21 cellular contexts compared by ENCODE assay signal in genomic region chr18:66694857-66695256, GRCh38.
DNase-seq lines count a peak whose midpoint lies in the region; ATAC-seq, FAIRE-seq and TF ChIP-seq lines count a peak whose summit lies in the region.
"Had no signal": no experiment of that assay in that cellular context is flagged by ENCODE, and none has a peak within 500 bp of the region (broad histone marks: within the 10 kb centered on the region; RNA-seq: fewer than 3 reads in every experiment).

No MANE protein-coding gene starts in this region.

- POLR2A ChIA-PET in SK-N-SH (lab: Yijun Ruan, JAX), result no interaction called here

- no peak overlapping the region for H3K9ac ChIP-seq in SK-N-SH
- H3K9ac ChIP-seq: BLaER1 had no signal

- CTCF ChIA-PET in SK-N-SH (lab: Yijun Ruan, JAX), result interaction anchor here (1.3 kb wide), 1 partner anchor 9 kb away, joined by 3 read pairs; no protein-coding TSS in a partner anchor

- H3K9me2 ChIP-seq in SK-N-SH, result no peaks in the 10 kb centered on the region

- peak; percentile 48 for FAIRE-seq in frontal cortex (lab: Jason Lieb, UNC)
- FAIRE-seq: G401.6, GM12892, H54 had no signal

- no peak for ATAC-seq in SK-N-SH treated with all-trans-retinoic acid at 6 μM for 48 hours
- ATAC-seq: CD8-positive, alpha-beta T cell had no signal

- H4K20me1 ChIP-seq in SK-N-SH (ENCODE audit: insufficient read depth), result no peaks in the 10 kb centered on the region
- H4K20me1 ChIP-seq: BLaER1 had no signal

- H3K36me3 ChIP-seq in SK-N-SH (replicated peaks in 1 of 2; ENCODE audit: control insufficient read depth in 1 of 2, insufficient read depth in 2 of 2, low read length in 1 of 2), result no peaks in the 10 kb centered on the region
- H3K36me3 ChIP-seq: BLaER1, HAP-1 had no signal

- no peaks in the 10 kb centered on the region for H3K27me3 ChIP-seq in SK-N-SH (ENCODE audit: insufficient read depth)
- H3K27me3 ChIP-seq: BLaER1 had no signal

- TF ChIP-seq CTCF in SK-N-SH (IDR thresholded peaks at IDR 0.05), result no peak

- H3K4me3 ChIP-seq in SK-N-SH (ENCODE audit: low read depth in 2 of 2, low read length in 1 of 2), result no peak overlapping the region
- H3K4me3 ChIP-seq: BLaER1, HAP-1 had no signal

- TF ChIP-seq RAD21 in SK-N-SH (IDR thresholded peaks at IDR 0.05; ENCODE audit: low read length), result no peak

- no peaks in the 10 kb centered on the region for H3F3A ChIP-seq in SK-N-SH (replicated peaks; ENCODE audit: insufficient read depth)

- no peaks in the 10 kb centered on the region for H3K9me3 ChIP-seq in SK-N-SH
- H3K9me3 ChIP-seq: BLaER1, Caco-2, HAP-1 had no signal

- H3K27ac ChIP-seq in SK-N-SH (ENCODE audit: low read depth in 2 of 2, low read length in 1 of 2), result peak overlapping the region in 1 of 2 experiments; percentile 30; a peak in 2 of 4 replicates
- H3K27ac ChIP-seq: 22Rv1, BLaER1, C4-2B had no signal

- H3K4me2 ChIP-seq in SK-N-SH, result no peak overlapping the region
- H3K4me2 ChIP-seq: BLaER1 had no signal

- H3K79me2 ChIP-seq in SK-N-SH (ENCODE audit: insufficient read depth), result no peaks in the 10 kb centered on the region

- no peak for TF ChIP-seq EP300 in SK-N-SH (IDR thresholded peaks at IDR 0.05; ENCODE audit: borderline replicate concordance in 1 of 2, low read depth in 1 of 2, low read length in 1 of 2)

- 3% methylated on average over 1 of the region's 1 CpG for WGBS in SK-N-SH (ENCODE audit: low lambda C conversion rate)

- H2AFZ ChIP-seq in SK-N-SH (ENCODE audit: low read depth), result no peak overlapping the region

- DNase-seq in DMS 273 (lab: John Stamatoyannopoulos, UW; ENCODE audit: unreplicated experiment) (peak; percentile 21), DMS 273 treated with DMSO at 0.1 percent for 48 hours (lab: John Stamatoyannopoulos, UW) (no peak), SK-N-SH (no peak), frontal cortex (ENCODE audit: low spot score in 2 of 2) (no peak), anterior cingulate cortex (lab: John Stamatoyannopoulos, UW) (no peak)
- DNase-seq in stimulated activated CD4-positive, alpha-beta T cell treated with anti-CD3 and anti-CD28 coated beads, Interleukin-2, amount 100 ng/mL, for 24 hours, result no peak
- DNase-seq: Caco-2; CD4-positive, CD25-positive, alpha-beta regulatory T cell; CD8-positive, alpha-beta T cell; DMS53; DMS79 treated with DMSO at 0.1 percent for 48 hours; GOT3; HFFc6 had no signal

- H3K4me1 ChIP-seq in SK-N-SH (ENCODE audit: control insufficient read depth in 1 of 2, insufficient read depth in 2 of 2, low read depth in 1 of 2, low read length in 1 of 2), result peaks cover 0 to 5% of the 10 kb centered on the region in 2 experiments; a peak in 2 of 4 replicates
- H3K4me1 ChIP-seq: BLaER1, Caco-2, HAP-1 had no signal

TF ChIP-seq in SK-N-SH treated with all-trans-retinoic acid at 6 μM for 48 hours, 23 proteins besides CTCF, POLR2A, EP300 and RAD21:
- TF ChIP-seq GLIS3 (CRISPR knock-in tag; IDR thresholded peaks at IDR 0.05) (no peak), TCF4 (CRISPR knock-in tag; IDR thresholded peaks at IDR 0.05; ENCODE audit: borderline replicate concordance) (peak; percentile 74)

TF ChIP-seq in SK-N-SH, 30 proteins besides CTCF, POLR2A, EP300 and RAD21:
- TF ChIP-seq NFIC (IDR thresholded peaks at IDR 0.05; ENCODE audit: borderline replicate concordance) (no peak), TEAD4 (IDR thresholded peaks at IDR 0.05; ENCODE audit: borderline replicate concordance, insufficient read depth) (no peak), MXI1 (IDR thresholded peaks at IDR 0.05; ENCODE audit: low read depth, low read length) (no peak), CHD2 (IDR thresholded peaks at IDR 0.05; ENCODE audit: low read length, partially characterized antibody) (no peak), JUND (IDR thresholded peaks at IDR 0.05) (no peak), NRF1 (IDR thresholded peaks at IDR 0.05; ENCODE audit: low read depth, low read length) (no peak), POLR2AphosphoS5 (IDR thresholded peaks at IDR 0.05; ENCODE audit: low read depth, low read length) (no peak), SIN3A (IDR thresholded peaks at IDR 0.05; ENCODE audit: borderline replicate concordance, low read depth, low read length) (no peak), FOSL2 (IDR thresholded peaks at IDR 0.05; ENCODE audit: borderline replicate concordance, low read depth) (no peak), PBX3 (IDR thresholded peaks at IDR 0.05) (no peak), REST (IDR thresholded peaks at IDR 0.05; ENCODE audit: low read depth, low read length) (no peak)
